8 cellular contexts compared by ENCODE assay signal in genomic region chr6:54717849-54718455, GRCh38.
DNase-seq lines count a peak whose midpoint lies in the region; ATAC-seq, FAIRE-seq and TF ChIP-seq lines count a peak whose summit lies in the region.

No MANE protein-coding gene starts in this region.

- H3K9me3 ChIP-seq in Panc1 (ENCODE audit: control insufficient read depth, insufficient read depth, low read depth, low read length) (no peaks in the 10 kb centered on the region), small intestine (ENCODE audit: control insufficient read depth, low read depth) (no peaks in the 10 kb centered on the region)

- H3K4me3 ChIP-seq in Panc1 (ENCODE audit: low read depth in 2 of 2, low read length in 2 of 2) (no peak overlapping the region), small intestine (ENCODE audit: low read depth in 1 of 2, low read length in 2 of 2) (no peak overlapping the region)

- FAIRE-seq in G401.6 (lab: Jason Lieb, UNC) = peak; percentile 87
- FAIRE-seq in small intestine (lab: Jason Lieb, UNC) = peak; percentile 39

- in situ Hi-C loops in Panc1 (cut with HindIII; ENCODE audit: low pct_unique_long_range_greater_than_20kb, low sequenced_read_pairs) = no loop called here

- H3K27ac ChIP-seq in Panc1 (ENCODE audit: low read length) = no peak overlapping the region
- no peak overlapping the region for H3K27ac ChIP-seq in small intestine (ENCODE audit: low read depth in 1 of 2, low read length in 1 of 2)

- H3K27me3 ChIP-seq in Panc1 (ENCODE audit: control insufficient read depth, insufficient read depth, low read length) (no peaks in the 10 kb centered on the region), small intestine (ENCODE audit: control insufficient read depth in 2 of 2, insufficient read depth in 2 of 2, low read length in 2 of 2) (no peaks in the 10 kb centered on the region)

- H3K4me1 ChIP-seq in Panc1 (ENCODE audit: control insufficient read depth, insufficient read depth, low read length) = no peaks in the 10 kb centered on the region
- no peaks in the 10 kb centered on the region for H3K4me1 ChIP-seq in small intestine (ENCODE audit: control insufficient read depth in 2 of 2, insufficient read depth in 1 of 2, low read depth in 1 of 2, low read length in 1 of 2)

- no TSS peak for BruUV-seq in Panc1 (replicated peaks; lab: Mats Ljungman, UMichigan)

- ATAC-seq in GM21528 (IDR thresholded peaks at IDR 0.05; ENCODE audit: low FRiP score, unreplicated experiment) = peak; percentile 91
- peak; percentile 94 for ATAC-seq in Panc1
- peak; percentile 51 for ATAC-seq in left ventricle myocardium superior

- CTCF ChIA-PET in Panc1 (lab: Charles Lee) = interaction anchor here (0.5 to 1.3 kb wide), 8 partner anchors 10 to 812 kb away, joined by 3 to 10 read pairs (median 4); no protein-coding TSS in a partner anchor

- DNase-seq in HT1080 (ENCODE audit: low read depth) (peak; percentile 41), Panc1 (ENCODE audit: low read depth, low spot score) (peak; percentile 77), left ventricle myocardium superior (no peak), small intestine (peak; percentile 82), middle frontal gyrus (ENCODE audit: extremely low spot score, low spot score) (no peak)
- DNase-seq in activated naive CD4-positive, alpha-beta T cell treated with Interleukin-2 at 50 U/mL for 16 hours = peak; percentile 34

- H3K36me3 ChIP-seq in Panc1 (ENCODE audit: control insufficient read depth, insufficient read depth, low read length) = no peaks in the 10 kb centered on the region
- no peaks in the 10 kb centered on the region for H3K36me3 ChIP-seq in small intestine (ENCODE audit: control insufficient read depth in 2 of 2, insufficient read depth in 2 of 2, low read length in 2 of 2)

- WGBS in small intestine, 3 donors = 7 to 38% (median 20%) methylated on average over 5 of the region's 5 CpGs

- intact Hi-C loops in Panc1 (cut with micrococcal nuclease; ENCODE audit: unreplicated experiment) (loop anchor here (2.0 to 5.0 kb wide), 2 partner anchors 349 to 523 kb away; no protein-coding TSS in a partner anchor), left ventricle myocardium superior (cut with micrococcal nuclease) (loop anchor here (10.0 kb wide), 1 partner anchor 347 kb away; no protein-coding TSS in a partner anchor)

- peak; percentile 93 for TF ChIP-seq CTCF in Panc1 (IDR thresholded peaks at IDR 0.05)

- POLR2A ChIA-PET in Panc1 (lab: Charles Lee) = no interaction called here

Comparison
In these comparisons a context has a peak if more than half of its experiments do, and no peak if none do; other contexts are left out.
1. DNase-seq: peak in HT1080 (single experiment), Panc1 (single experiment), activated naive CD4-positive, alpha-beta T cell treated with Interleukin-2 at 50 U/mL for 16 hours (single experiment) and small intestine (single experiment); none in left ventricle myocardium superior (single experiment) and middle frontal gyrus (single experiment).
2. Peak in every context shown above with its lines, with median percentiles within 50 percentile points of each other: ATAC-seq.